16 cellular contexts compared by ENCODE assay signal in genomic region chr11:199782-200181, GRCh38. TPM values are rescaled to one million over a fixed set of nuclear protein-coding genes. Genes with fewer than 3 reads are reported as not detected.
A peak's percentile ranks its signal among the peaks of the same experiment; 100 is the strongest.
DNase-seq lines count a peak whose midpoint lies in the region; ATAC-seq and TF ChIP-seq lines count a peak whose summit lies in the region.
"Had no signal": no experiment of that assay in that cellular context is flagged by ENCODE, and none has a peak within 500 bp of the region (broad histone marks: within the 10 kb centered on the region; RNA-seq: fewer than 3 reads in every experiment).

No MANE protein-coding gene starts in this region.

- intact Hi-C loops in Panc1 (cut with micrococcal nuclease; ENCODE audit: unreplicated experiment): no loop called here

- no peaks in the 10 kb centered on the region for H3K36me3 Mint-ChIP-seq in glutamatergic neuron (ENCODE audit: unreplicated experiment)
- peaks cover 14 to 22% of the 10 kb centered on the region in 2 donors for H3K36me3 Mint-ChIP-seq in stimulated activated naive B cell treated with anti-CD40 and anti-IgM and Interleukin-4, amounts not matched to agents 10 μg/mL and 1 μg/mL and 100 μg/mL, for 72 hours

- no peaks in the 10 kb centered on the region for H3K4me1 ChIP-seq in Panc1 (ENCODE audit: control insufficient read depth, insufficient read depth, low read length)
- H3K4me1 ChIP-seq: parathyroid adenoma had no signal

- H3K27me3 ChIP-seq in Panc1 (ENCODE audit: control insufficient read depth, insufficient read depth, low read length) (no peaks in the 10 kb centered on the region), MG63 (no peaks in the 10 kb centered on the region)
- H3K27me3 ChIP-seq: cardiac muscle cell had no signal

- CTCF ChIA-PET in Panc1 (lab: Charles Lee): no interaction called here

- no peak overlapping the region for H3K4me3 ChIP-seq in Panc1 (ENCODE audit: low read depth in 2 of 2, low read length in 2 of 2)
- no peak overlapping the region for H3K4me3 ChIP-seq in MG63
- H3K4me3 ChIP-seq: cardiac muscle cell, GM23248, PC-9 had no signal

- no TSS peak for BruUV-seq in Panc1 (replicated peaks; lab: Mats Ljungman, UMichigan)

- no peak overlapping the region for H3K27ac Mint-ChIP-seq in glutamatergic neuron (ENCODE audit: unreplicated experiment)
- no peak overlapping the region for H3K27ac Mint-ChIP-seq in stimulated activated naive B cell treated with anti-CD40 and anti-IgM and Interleukin-4, amounts not matched to agents 10 μg/mL and 1 μg/mL and 100 μg/mL, for 72 hours

- no peak overlapping the region for H3K27ac ChIP-seq in Panc1 (ENCODE audit: low read length)
- H3K27ac ChIP-seq: cardiac muscle cell, GM23248, parathyroid adenoma, PC-9 had no signal

- DNase-seq in activated effector memory CD4-positive, alpha-beta T cell treated with anti-CD3 and anti-CD28 coated beads, Interleukin-2, amount 50 U/mL, for 16 hours: peak; percentile 61
- no peak for DNase-seq in activated effector memory CD4-positive, alpha-beta T cell treated with Interleukin-2 at 50 U/mL for 16 hours
- no peak for DNase-seq in Panc1 (ENCODE audit: low read depth, low spot score)
- DNase-seq in glutamatergic neuron: no peak
- DNase-seq in stimulated activated naive B cell treated with anti-CD40 and anti-IgM and Interleukin-4, amounts not matched to agents 10 μg/mL and 1 μg/mL and 100 μg/mL, for 72 hours: no peak
- DNase-seq in NCI-H345 (lab: John Stamatoyannopoulos, UW): no peak
- no peak for DNase-seq in NCI-H1105 (lab: John Stamatoyannopoulos, UW)
- DNase-seq in MG63: no peak
- DNase-seq: GM23248; NCI-H146; NCI-H510A treated with DMSO at 0.1 percent for 48 hours; PC-9; stimulated activated CD4-positive, alpha-beta T cell treated with anti-CD3 and anti-CD28 coated beads, Interleukin-12 subunit alpha, Interleukin-12 subunit beta, amount 100 ng/mL, for 4 hours had no signal

- TF ChIP-seq CTCF in Panc1 (IDR thresholded peaks at IDR 0.05) (no peak), glutamatergic neuron (IDR thresholded peaks at IDR 0.05; ENCODE audit: partially characterized antibody, unreplicated experiment) (peak; percentile 10)

- peaks cover 3% of the 10 kb centered on the region for H3K9me3 Mint-ChIP-seq in glutamatergic neuron (ENCODE audit: unreplicated experiment)
- H3K9me3 Mint-ChIP-seq in stimulated activated naive B cell treated with anti-CD40 and anti-IgM and Interleukin-4, amounts not matched to agents 10 μg/mL and 1 μg/mL and 100 μg/mL, for 72 hours: no peaks in the 10 kb centered on the region

- H3K36me3 ChIP-seq in Panc1 (ENCODE audit: control insufficient read depth, insufficient read depth, low read length) (no peaks in the 10 kb centered on the region; the same call in 1 of the 2 replicates), MG63 (peaks cover 41% of the 10 kb centered on the region)
- H3K36me3 ChIP-seq: cardiac muscle cell had no signal

- H3K9me3 ChIP-seq in Panc1 (ENCODE audit: control insufficient read depth, insufficient read depth, low read depth, low read length) (no peaks in the 10 kb centered on the region), MG63 (no peaks in the 10 kb centered on the region)

- in situ Hi-C loops in Panc1 (cut with HindIII; ENCODE audit: low pct_unique_long_range_greater_than_20kb, low sequenced_read_pairs): no loop called here

- ATAC-seq in Panc1: peak; percentile 14
- peak; percentile 16 for ATAC-seq in stimulated activated naive B cell treated with anti-CD40 and anti-IgM and Interleukin-4, amounts not matched to agents 10 μg/mL and 1 μg/mL and 100 μg/mL, for 72 hours (replicated peaks)

- no peaks in the 10 kb centered on the region for H3K4me1 Mint-ChIP-seq in glutamatergic neuron (ENCODE audit: low read depth, unreplicated experiment)
- peaks cover 24 to 32% of the 10 kb centered on the region in 2 donors for H3K4me1 Mint-ChIP-seq in stimulated activated naive B cell treated with anti-CD40 and anti-IgM and Interleukin-4, amounts not matched to agents 10 μg/mL and 1 μg/mL and 100 μg/mL, for 72 hours

- no peak overlapping the region for H3K4me3 Mint-ChIP-seq in glutamatergic neuron (ENCODE audit: unreplicated experiment)
- no peak overlapping the region for H3K4me3 Mint-ChIP-seq in stimulated activated naive B cell treated with anti-CD40 and anti-IgM and Interleukin-4, amounts not matched to agents 10 μg/mL and 1 μg/mL and 100 μg/mL, for 72 hours

- POLR2A ChIA-PET in Panc1 (lab: Charles Lee): no interaction called here

- H3K27me3 Mint-ChIP-seq in glutamatergic neuron (ENCODE audit: unreplicated experiment): peaks cover 7% of the 10 kb centered on the region
- H3K27me3 Mint-ChIP-seq in stimulated activated naive B cell treated with anti-CD40 and anti-IgM and Interleukin-4, amounts not matched to agents 10 μg/mL and 1 μg/mL and 100 μg/mL, for 72 hours: no peaks in the 10 kb centered on the region

RNA-seq across cellular contexts. Expression of gene SCGB1C1, which starts 6.9 kb away (rescaled TPM):
- total RNA-seq in Panc1 (2021; ENCODE audit: unreplicated experiment): not detected
- not detected for polyA plus RNA-seq in Panc1 (2012; ENCODE audit: insufficient read length)
- total RNA-seq in glutamatergic neuron (ENCODE audit: unreplicated experiment): not detected
- total RNA-seq in MG63 (2014; rRNA removed; shearing (Covaris generic); ENCODE audit: low replicate concordance): not detected in 2 replicates
- total RNA-seq: cardiac muscle cell, endothelial cell of umbilical vein, GM23248, PC-9 had no signal
- polyA plus RNA-seq: cardiac muscle cell, endothelial cell of umbilical vein, GM23248 had no signal

RNA-seq across cellular contexts. Expression of gene BET1L, which starts 7.4 kb away (rescaled TPM):
- total RNA-seq in Panc1 (2021; ENCODE audit: unreplicated experiment) (89.0 TPM), glutamatergic neuron (ENCODE audit: unreplicated experiment) (45.5 TPM)
- polyA plus RNA-seq in Panc1 (2012; ENCODE audit: insufficient read length): 78.9 TPM
- 28.2 and 29.0 TPM in 2 replicates for total RNA-seq in MG63 (2014; rRNA removed; shearing (Covaris generic); ENCODE audit: low replicate concordance)

RNA-seq across cellular contexts. Expression of gene RIC8A, which starts 7.7 kb away (rescaled TPM):
- total RNA-seq in Panc1 (2021; ENCODE audit: unreplicated experiment): 264 TPM
- 259 TPM for polyA plus RNA-seq in Panc1 (2012; ENCODE audit: insufficient read length)
- total RNA-seq in glutamatergic neuron (ENCODE audit: unreplicated experiment): 95.5 TPM
- total RNA-seq in MG63 (2014; rRNA removed; shearing (Covaris generic); ENCODE audit: low replicate concordance): 142 and 222 TPM in 2 replicates

RNA-seq across cellular contexts. Expression of gene SIRT3, which starts 36.4 kb away (rescaled TPM):
- 37.5 TPM for total RNA-seq in Panc1 (2021; ENCODE audit: unreplicated experiment)
- polyA plus RNA-seq in Panc1 (2012; ENCODE audit: insufficient read length): 56.2 TPM
- total RNA-seq in glutamatergic neuron (ENCODE audit: unreplicated experiment): 23.6 TPM
- 15.1 and 24.9 TPM in 2 replicates for total RNA-seq in MG63 (2014; rRNA removed; shearing (Covaris generic); ENCODE audit: low replicate concordance)

RNA-seq across cellular contexts. Expression of gene PSMD13, which starts 37.0 kb away (rescaled TPM):
- total RNA-seq in Panc1 (2021; ENCODE audit: unreplicated experiment) (271 TPM), glutamatergic neuron (ENCODE audit: unreplicated experiment) (136 TPM)
- 202 TPM for polyA plus RNA-seq in Panc1 (2012; ENCODE audit: insufficient read length)
- 219 and 287 TPM in 2 replicates for total RNA-seq in MG63 (2014; rRNA removed; shearing (Covaris generic); ENCODE audit: low replicate concordance)
